Comparison of ENCODE assay signal across 8 cellular contexts in genomic region chr1:220528049-220528678, GRCh38.
A peak's percentile ranks its signal among the peaks of the same experiment; 100 is the strongest.
DNase-seq lines count a peak whose midpoint lies in the region; ATAC-seq, FAIRE-seq and TF ChIP-seq lines count a peak whose summit lies in the region.

Gene MARK1 (plus strand): TSS chr1:220528136. CDS start chr1:220528823, 687 bp downstream.

- no peaks in the 10 kb centered on the region for H3K9me3 Mint-ChIP-seq in stimulated activated memory B cell treated with anti-CD40 and anti-IgM and Interleukin-4, amounts not matched to agents 10 μg/mL and 1 μg/mL and 100 μg/mL, for 72 hours

- no peak for FAIRE-seq in GM19239 (lab: Jason Lieb, UNC)

- peak; percentile 56 for ATAC-seq in HG03442 (IDR thresholded peaks at IDR 0.05; ENCODE audit: unreplicated experiment)
- ATAC-seq in stimulated activated memory B cell treated with anti-CD40 and anti-IgM and Interleukin-4, amounts not matched to agents 10 μg/mL and 1 μg/mL and 100 μg/mL, for 72 hours = peak; percentile 76

- H3K27me3 ChIP-seq in layer of hippocampus (ENCODE audit: control insufficient read depth, insufficient read depth, low read length) = no peaks in the 10 kb centered on the region

- no peaks in the 10 kb centered on the region for H3K36me3 Mint-ChIP-seq in stimulated activated memory B cell treated with anti-CD40 and anti-IgM and Interleukin-4, amounts not matched to agents 10 μg/mL and 1 μg/mL and 100 μg/mL, for 72 hours

- DNase-seq in COLO668 (lab: John Stamatoyannopoulos, UW; ENCODE audit: unreplicated experiment) (peak; percentile 90), GM19239 (ENCODE audit: insufficient read length, low spot score) (peak; percentile 27), RWPE1 (ENCODE audit: low spot score) (peak; percentile 79)
- no peak for DNase-seq in activated effector memory CD4-positive, alpha-beta T cell treated with Interleukin-2 at 50 U/mL for 16 hours

- CTCF ChIA-PET in RWPE1 (lab: Yijun Ruan, JAX) = no interaction called here

- peaks cover 21% of the 10 kb centered on the region for H3K4me1 Mint-ChIP-seq in stimulated activated memory B cell treated with anti-CD40 and anti-IgM and Interleukin-4, amounts not matched to agents 10 μg/mL and 1 μg/mL and 100 μg/mL, for 72 hours

- H3K4me3 Mint-ChIP-seq in stimulated activated memory B cell treated with anti-CD40 and anti-IgM and Interleukin-4, amounts not matched to agents 10 μg/mL and 1 μg/mL and 100 μg/mL, for 72 hours = peak within 1 kb of the TSS; percentile 86

- H3K27ac ChIP-seq in RWPE1 (peak within 1 kb of the TSS; percentile 71), cingulate gyrus (ENCODE audit: low read depth, low read length) (peak within 1 kb of the TSS; percentile 82), layer of hippocampus (ENCODE audit: low read depth, low read length) (peak within 1 kb of the TSS; percentile 72)

- POLR2A ChIA-PET in RWPE1 (lab: Yijun Ruan, JAX; ENCODE audit: low non-redundant PET) = no interaction called here

- peak within 1 kb of the TSS; percentile 81 for H3K27ac Mint-ChIP-seq in stimulated activated memory B cell treated with anti-CD40 and anti-IgM and Interleukin-4, amounts not matched to agents 10 μg/mL and 1 μg/mL and 100 μg/mL, for 72 hours

- H3K27me3 Mint-ChIP-seq in stimulated activated memory B cell treated with anti-CD40 and anti-IgM and Interleukin-4, amounts not matched to agents 10 μg/mL and 1 μg/mL and 100 μg/mL, for 72 hours = peaks cover 47% of the 10 kb centered on the region

- TF ChIP-seq CTCF in RWPE1 (conservative IDR thresholded peaks at IDR 0.05; ENCODE audit: low read depth) = no peak
